Comparison of ENCODE assay signal across 7 cellular contexts in genomic region chr2:191218292-191218898, GRCh38. TPM values are rescaled to one million over a fixed set of nuclear protein-coding genes. Genes with fewer than 3 reads are reported as not detected.
DNase-seq lines count a peak whose midpoint lies in the region; TF ChIP-seq lines count a peak whose summit lies in the region.

No MANE protein-coding gene starts in this region.

- DNase-seq in GM12865 (ENCODE audit: low read depth): peak; percentile 63
- peak; percentile 61 for DNase-seq in HEK293T (ENCODE audit: extremely low spot score)
- peak; percentile 3 for DNase-seq in NCI-H2081 treated with DMSO at 0.1 percent for 48 hours (lab: John Stamatoyannopoulos, UW)
- peak; percentile 11 for DNase-seq in activated CD4-positive, alpha-beta T cell treated with anti-CD3 and anti-CD28 coated beads, Interleukin-2, amount 50 U/mL, for 1 hour
- DNase-seq in fibroblast of villous mesenchyme (ENCODE audit: low read depth): peak; percentile 76
- DNase-seq in non-pigmented ciliary epithelial cell (ENCODE audit: low read depth): peak; percentile 71
- DNase-seq in DMS153 (lab: John Stamatoyannopoulos, UW): no peak

- CTCF ChIA-PET in HEK293T (lab: Yijun Ruan, JAX): interaction anchor here (0.5 to 2.2 kb wide), 14 partner anchors 9 to 431 kb away, joined by 3 to 17 read pairs (median 4); no protein-coding TSS in a partner anchor

- POLR2A ChIA-PET in HEK293T (lab: Yijun Ruan, JAX): no interaction called here

- TF ChIP-seq CTCF in GM12865 (IDR thresholded peaks at IDR 0.05; ENCODE audit: insufficient read depth, low read depth, low read length, missing control alignments) (peak; percentile 54), fibroblast of villous mesenchyme (IDR thresholded peaks at IDR 0.05; ENCODE audit: insufficient read depth, low read depth, low read length) (peak; percentile 69)

- H3K4me3 ChIP-seq in GM12865 (ENCODE audit: low read depth, low read length) (no peak overlapping the region), fibroblast of villous mesenchyme (ENCODE audit: low read depth, low read length) (no peak overlapping the region)

TF ChIP-seq in HEK293T, 16 proteins besides CTCF, POLR2A, EP300 and RAD21:
- TF ChIP-seq L3MBTL2 (conservative IDR thresholded peaks at IDR 0.05): no peak
- TF ChIP-seq LEF1 (IDR thresholded peaks at IDR 0.05; ENCODE audit: borderline replicate concordance): no peak
- TF ChIP-seq FOXA1 (IDR thresholded peaks at IDR 0.05): no peak
- no peak for TF ChIP-seq ELF4 (IDR thresholded peaks at IDR 0.05)
- TF ChIP-seq HDGF (IDR thresholded peaks at IDR 0.05; ENCODE audit: borderline replicate concordance): no peak
- TF ChIP-seq ARNT (IDR thresholded peaks at IDR 0.05): no peak
- no peak for TF ChIP-seq SP1 (IDR thresholded peaks at IDR 0.05)
- no peak for TF ChIP-seq CTBP1 (IDR thresholded peaks at IDR 0.05; ENCODE audit: borderline replicate concordance)
- TF ChIP-seq BHLHE40 (IDR thresholded peaks at IDR 0.05; ENCODE audit: borderline replicate concordance): no peak
- TF ChIP-seq SUZ12 (IDR thresholded peaks at IDR 0.05): no peak
- TF ChIP-seq NFRKB (IDR thresholded peaks at IDR 0.05): no peak
- TF ChIP-seq FOXM1 (IDR thresholded peaks at IDR 0.05; ENCODE audit: borderline replicate concordance): no peak
- no peak for TF ChIP-seq FOXK2 (IDR thresholded peaks at IDR 0.05)

RNA-seq across cellular contexts. Expression of gene MYO1B, which starts 26.8 kb away (rescaled TPM):
- total RNA-seq in fibroblast of villous mesenchyme: 137 and 177 TPM in 2 replicates
